Comparison of ENCODE assay signal across 19 cellular contexts in genomic region chr2:29966256-29966655, GRCh38. TPM values are rescaled to one million over a fixed set of nuclear protein-coding genes. Genes with fewer than 3 reads are reported as not detected.
"Had no signal": no experiment of that assay in that cellular context is flagged by ENCODE, and none has a peak within 500 bp of the region (broad histone marks: within the 10 kb centered on the region; RNA-seq: fewer than 3 reads in every experiment).

No MANE protein-coding gene starts in this region.

- H3K4me1 ChIP-seq: psoas muscle, right lobe of liver, stomach, testis, uterus had no signal

- H3K9me3 Mint-ChIP-seq: activated naive CD4-positive, alpha-beta T cell treated with anti-CD3 and anti-CD28 coated beads for 36 hours; activated naive CD8-positive, alpha-beta T cell treated with anti-CD3 and anti-CD28 coated beads, Interleukin-2, amount 50 U/mL, for 24 hours; activated T-helper 2 cell treated with anti-CD3 and anti-CD28 coated beads, Interferon-gamma antibody, Interleukin-2, Interleukin-4, amounts not matched to agents 10 μg/mL and 5 μg/mL and 100 μg/mL, durations not matched to agents 14 hours and 24 hours and 36 hours; nephron had no signal

- H3K4me3 Mint-ChIP-seq: activated naive CD4-positive, alpha-beta T cell treated with anti-CD3 and anti-CD28 coated beads for 36 hours; activated naive CD8-positive, alpha-beta T cell treated with anti-CD3 and anti-CD28 coated beads, Interleukin-2, amount 50 U/mL, for 24 hours; nephron had no signal

- H3K36me3 ChIP-seq: right lobe of liver, stomach, uterus had no signal

- H3K4me1 Mint-ChIP-seq: activated naive CD8-positive, alpha-beta T cell treated with anti-CD3 and anti-CD28 coated beads, Interleukin-2, amount 50 U/mL, for 24 hours; nephron had no signal

- H3K9me3 ChIP-seq: psoas muscle, right lobe of liver, stomach, testis, uterus had no signal

- H3K27ac ChIP-seq: psoas muscle, right lobe of liver, stomach, testis, uterus, VCaP had no signal

- FAIRE-seq: astrocyte had no signal

- ATAC-seq: activated naive CD8-positive, alpha-beta T cell treated with anti-CD3 and anti-CD28 coated beads, Interleukin-2, amount 50 U/mL, for 24 hours; psoas muscle had no signal

- H3K27me3 ChIP-seq: right lobe of liver, testis, uterus had no signal

- DNase-seq: activated CD4-positive, alpha-beta T cell treated with anti-CD3 and anti-CD28 coated beads, Interleukin-2, amount 50 U/mL, for 48 hours; activated naive CD4-positive, alpha-beta T cell treated with anti-CD3 and anti-CD28 coated beads for 36 hours; activated naive CD8-positive, alpha-beta T cell treated with anti-CD3 and anti-CD28 coated beads, Interleukin-2, amount 50 U/mL, for 24 hours; foreskin fibroblast; glutamatergic neuron; hypothalamus; mesendoderm; psoas muscle; right lobe of liver; stomach; T-helper 9 cell; testis; uterus had no signal

- H3K27ac Mint-ChIP-seq: activated naive CD4-positive, alpha-beta T cell treated with anti-CD3 and anti-CD28 coated beads for 36 hours; activated naive CD8-positive, alpha-beta T cell treated with anti-CD3 and anti-CD28 coated beads, Interleukin-2, amount 50 U/mL, for 24 hours; activated T-helper 2 cell treated with anti-CD3 and anti-CD28 coated beads, Interferon-gamma antibody, Interleukin-2, Interleukin-4, amounts not matched to agents 10 μg/mL and 5 μg/mL and 100 μg/mL, durations not matched to agents 14 hours and 24 hours and 36 hours; nephron had no signal

- H3K4me3 ChIP-seq: psoas muscle, right lobe of liver, stomach, testis, uterus had no signal

RNA-seq across cellular contexts. Expression of gene ALK, which starts 44.9 kb away (rescaled TPM):
- total RNA-seq: activated naive CD4-positive, alpha-beta T cell treated with anti-CD3 and anti-CD28 coated beads for 36 hours; activated T-helper 2 cell treated with anti-CD3 and anti-CD28 coated beads, Interferon-gamma antibody, Interleukin-2, Interleukin-4, amounts not matched to agents 10 μg/mL and 5 μg/mL and 100 μg/mL, durations not matched to agents 14 hours and 24 hours and 36 hours; cardiac septum had no signal
- polyA plus RNA-seq: liver had no signal
